ENCODE assay signal across 2 cellular contexts in the genomic region with DNA sequence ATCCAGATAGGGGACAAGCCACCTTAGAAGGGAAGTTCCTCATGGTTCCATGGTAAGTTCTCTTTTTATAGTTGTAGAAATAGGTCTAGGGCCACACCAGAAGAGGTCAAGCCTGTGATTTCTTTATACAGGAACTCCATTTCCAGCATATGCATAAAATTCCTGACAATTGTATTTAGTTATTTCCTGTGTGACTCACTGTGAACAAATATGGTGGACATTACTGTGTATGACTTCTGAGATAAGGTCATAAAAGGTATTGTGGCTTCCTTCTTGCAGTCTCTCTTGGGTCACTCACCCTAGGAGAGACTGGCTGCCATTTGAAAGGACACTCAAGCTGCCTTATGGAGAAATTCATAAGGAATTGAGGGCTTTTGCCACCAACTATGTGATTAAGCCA.
TF ChIP-seq lines count a peak whose summit lies in the region.

No MANE protein-coding gene starts in this region.

TF ChIP-seq in SK-N-SH, 30 proteins besides CTCF, POLR2A, EP300 and RAD21:
- TF ChIP-seq TCF12 (IDR thresholded peaks at IDR 0.05) (peak; percentile 5; the same call in 1 of the 2 replicates), POLR2AphosphoS5 (IDR thresholded peaks at IDR 0.05; ENCODE audit: low read depth, low read length) (no peak)

TF ChIP-seq in SK-N-SH treated with all-trans-retinoic acid at 6 μM for 48 hours, 23 proteins besides CTCF, POLR2A, EP300 and RAD21:
- TF ChIP-seq OSR1 (CRISPR knock-in tag; IDR thresholded peaks at IDR 0.05) (no peak), SNAI2 (CRISPR knock-in tag; IDR thresholded peaks at IDR 0.05) (no peak), ZC3H10 (CRISPR knock-in tag; IDR thresholded peaks at IDR 0.05) (no peak), GLIS3 (CRISPR knock-in tag; IDR thresholded peaks at IDR 0.05) (no peak), TOX (CRISPR knock-in tag; IDR thresholded peaks at IDR 0.05; ENCODE audit: borderline replicate concordance) (no peak), ESRRG (CRISPR knock-in tag; IDR thresholded peaks at IDR 0.05) (no peak), ZNF70 (CRISPR knock-in tag; IDR thresholded peaks at IDR 0.05) (no peak), ISL1 (CRISPR knock-in tag; IDR thresholded peaks at IDR 0.05) (no peak), PPARA (CRISPR knock-in tag; IDR thresholded peaks at IDR 0.05; ENCODE audit: borderline replicate concordance) (no peak), ZFP3 (CRISPR knock-in tag; IDR thresholded peaks at IDR 0.05) (no peak), ZNF8 (CRISPR knock-in tag; IDR thresholded peaks at IDR 0.05) (no peak)
- TF ChIP-seq, protein P1, sequence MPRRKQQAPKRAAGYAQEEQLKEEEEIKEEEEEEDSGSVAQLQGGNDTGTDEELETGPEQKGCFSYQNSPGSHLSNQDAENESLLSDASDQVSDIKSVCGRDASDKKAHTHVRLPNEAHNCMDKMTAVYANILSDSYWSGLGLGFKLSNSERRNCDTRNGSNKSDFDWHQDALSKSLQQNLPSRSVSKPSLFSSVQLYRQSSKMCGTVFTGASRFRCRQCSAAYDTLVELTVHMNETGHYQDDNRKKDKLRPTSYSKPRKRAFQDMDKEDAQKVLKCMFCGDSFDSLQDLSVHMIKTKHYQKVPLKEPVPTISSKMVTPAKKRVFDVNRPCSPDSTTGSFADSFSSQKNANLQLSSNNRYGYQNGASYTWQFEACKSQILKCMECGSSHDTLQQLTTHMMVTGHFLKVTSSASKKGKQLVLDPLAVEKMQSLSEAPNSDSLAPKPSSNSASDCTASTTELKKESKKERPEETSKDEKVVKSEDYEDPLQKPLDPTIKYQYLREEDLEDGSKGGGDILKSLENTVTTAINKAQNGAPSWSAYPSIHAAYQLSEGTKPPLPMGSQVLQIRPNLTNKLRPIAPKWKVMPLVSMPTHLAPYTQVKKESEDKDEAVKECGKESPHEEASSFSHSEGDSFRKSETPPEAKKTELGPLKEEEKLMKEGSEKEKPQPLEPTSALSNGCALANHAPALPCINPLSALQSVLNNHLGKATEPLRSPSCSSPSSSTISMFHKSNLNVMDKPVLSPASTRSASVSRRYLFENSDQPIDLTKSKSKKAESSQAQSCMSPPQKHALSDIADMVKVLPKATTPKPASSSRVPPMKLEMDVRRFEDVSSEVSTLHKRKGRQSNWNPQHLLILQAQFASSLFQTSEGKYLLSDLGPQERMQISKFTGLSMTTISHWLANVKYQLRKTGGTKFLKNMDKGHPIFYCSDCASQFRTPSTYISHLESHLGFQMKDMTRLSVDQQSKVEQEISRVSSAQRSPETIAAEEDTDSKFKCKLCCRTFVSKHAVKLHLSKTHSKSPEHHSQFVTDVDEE (CRISPR knock-in tag; IDR thresholded peaks at IDR 0.05): no peak
- TF ChIP-seq, protein P2, sequence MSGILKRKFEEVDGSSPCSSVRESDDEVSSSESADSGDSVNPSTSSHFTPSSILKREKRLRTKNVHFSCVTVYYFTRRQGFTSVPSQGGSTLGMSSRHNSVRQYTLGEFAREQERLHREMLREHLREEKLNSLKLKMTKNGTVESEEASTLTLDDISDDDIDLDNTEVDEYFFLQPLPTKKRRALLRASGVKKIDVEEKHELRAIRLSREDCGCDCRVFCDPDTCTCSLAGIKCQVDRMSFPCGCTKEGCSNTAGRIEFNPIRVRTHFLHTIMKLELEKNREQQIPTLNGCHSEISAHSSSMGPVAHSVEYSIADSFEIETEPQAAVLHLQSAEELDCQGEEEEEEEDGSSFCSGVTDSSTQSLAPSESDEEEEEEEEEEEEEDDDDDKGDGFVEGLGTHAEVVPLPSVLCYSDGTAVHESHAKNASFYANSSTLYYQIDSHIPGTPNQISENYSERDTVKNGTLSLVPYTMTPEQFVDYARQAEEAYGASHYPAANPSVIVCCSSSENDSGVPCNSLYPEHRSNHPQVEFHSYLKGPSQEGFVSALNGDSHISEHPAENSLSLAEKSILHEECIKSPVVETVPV (CRISPR knock-in tag; IDR thresholded peaks at IDR 0.05): no peak
- TF ChIP-seq, protein P3, sequence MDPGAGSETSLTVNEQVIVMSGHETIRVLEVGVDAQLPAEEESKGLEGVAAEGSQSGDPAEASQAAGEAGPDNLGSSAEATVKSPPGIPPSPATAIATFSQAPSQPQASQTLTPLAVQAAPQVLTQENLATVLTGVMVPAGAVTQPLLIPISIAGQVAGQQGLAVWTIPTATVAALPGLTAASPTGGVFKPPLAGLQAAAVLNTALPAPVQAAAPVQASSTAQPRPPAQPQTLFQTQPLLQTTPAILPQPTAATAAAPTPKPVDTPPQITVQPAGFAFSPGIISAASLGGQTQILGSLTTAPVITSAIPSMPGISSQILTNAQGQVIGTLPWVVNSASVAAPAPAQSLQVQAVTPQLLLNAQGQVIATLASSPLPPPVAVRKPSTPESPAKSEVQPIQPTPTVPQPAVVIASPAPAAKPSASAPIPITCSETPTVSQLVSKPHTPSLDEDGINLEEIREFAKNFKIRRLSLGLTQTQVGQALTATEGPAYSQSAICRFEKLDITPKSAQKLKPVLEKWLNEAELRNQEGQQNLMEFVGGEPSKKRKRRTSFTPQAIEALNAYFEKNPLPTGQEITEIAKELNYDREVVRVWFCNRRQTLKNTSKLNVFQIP (CRISPR knock-in tag; IDR thresholded peaks at IDR 0.05; ENCODE audit: borderline replicate concordance, low read depth): no peak
